ENCODE assay signal across 38 cellular contexts in the genomic region with DNA sequence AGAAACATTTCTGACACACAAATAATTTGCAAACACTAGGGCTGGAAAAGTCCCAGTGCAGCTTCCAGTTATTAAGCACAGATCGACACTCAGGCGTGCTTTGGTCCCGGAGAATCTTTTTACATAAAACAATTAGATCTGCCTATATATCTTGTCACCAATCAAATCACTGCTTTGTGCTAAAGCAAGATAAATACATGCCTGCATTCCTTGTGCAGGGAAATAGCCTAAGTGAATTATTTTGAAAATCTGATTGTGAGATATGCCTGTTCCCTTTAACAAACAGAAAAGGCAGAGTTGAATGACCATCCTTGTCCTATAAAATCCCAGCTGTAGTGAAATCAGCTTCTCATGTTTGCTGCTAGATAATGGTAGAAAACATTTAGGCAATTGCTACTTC.
"Had no signal": no experiment of that assay in that cellular context is flagged by ENCODE, and none has a peak within 500 bp of the region (broad histone marks: within the 10 kb centered on the region; RNA-seq: fewer than 3 reads in every experiment).

No MANE protein-coding gene starts in this region.

- H3K36me3 Mint-ChIP-seq: activated naive CD8-positive, alpha-beta T cell; brain; WTC11 had no signal

- DNase-seq: activated CD4-positive, alpha-beta T cell treated with anti-CD3 and anti-CD28 coated beads for 36 hours; activated CD4-positive, alpha-beta T cell treated with anti-CD3 and anti-CD28 coated beads, Interleukin-2, amount 10 ng/mL, durations not matched to agents 7 days and 5 days; activated CD4-positive, alpha-beta T cell treated with anti-CD3 and anti-CD28 coated beads, Interleukin-2, amount 50 U/mL, for 48 hours; activated CD8-positive, alpha-beta T cell treated with anti-CD3 and anti-CD28 coated beads, Interleukin-2, amount 10 ng/mL, durations not matched to agents 7 days and 5 days; activated gamma-delta T cell treated with Interleukin-2 at 50 U/mL for 16 hours; activated naive CD4-positive, alpha-beta T cell treated with anti-CD3 and anti-CD28 coated beads for 36 hours; activated naive CD8-positive, alpha-beta T cell treated with anti-CD3 and anti-CD28 coated beads, Interleukin-2, amount 50 U/mL, for 24 hours; activated T-cell treated with anti-CD3 and anti-CD28 coated beads, Interleukin-2, amount 50 U/mL, for 4 hours; anterior cingulate cortex; caudate nucleus; Kasumi-1; KG1; MG63; NCI-H1048; NCI-H1105 treated with DMSO at 0.1 percent for 48 hours; NCI-H1436; NCI-H1694; NCI-H1930; NCI-H2081 treated with DMSO at 0.1 percent for 48 hours; NCI-H226; NCI-H446 treated with DMSO at 0.1 percent for 48 hours; NCI-H524; NCI-H748 treated with DMSO at 0.1 percent for 48 hours; NK-92 treated with Interleukin-12 subunit alpha and Interleukin-12 subunit beta, amount 100 ng/mL, for 24 hours; PC-9; SIG-M5 had no signal

- H3K4me3 ChIP-seq: MG63, PC-9 had no signal

- H3K27ac Mint-ChIP-seq: activated CD4-positive, alpha-beta T cell treated with anti-CD3 and anti-CD28 coated beads for 36 hours; activated CD4-positive, alpha-beta T cell treated with anti-CD3 and anti-CD28 coated beads, Interleukin-2, amount 10 ng/mL, durations not matched to agents 7 days and 5 days; activated CD8-positive, alpha-beta T cell treated with anti-CD3 and anti-CD28 coated beads, Interleukin-2, amount 10 ng/mL, durations not matched to agents 7 days and 5 days; activated naive CD4-positive, alpha-beta T cell treated with anti-CD3 and anti-CD28 coated beads for 36 hours; activated naive CD8-positive, alpha-beta T cell; activated naive CD8-positive, alpha-beta T cell treated with anti-CD3 and anti-CD28 coated beads, Interleukin-2, amount 50 U/mL, for 24 hours; activated T-helper 1 cell treated with anti-CD3 and anti-CD28 coated beads, Interleukin-12 subunit alpha, Interleukin-12 subunit beta, Interleukin-2, Interleukin-4 antibody, amounts not matched to agents 30 ng/mL and 10 ng/mL and 1 ng/mL, durations not matched to agents 14 hours and 24 hours and 36 hours; T-helper 1 cell treated with Interleukin-12 subunit alpha and Interleukin-12 subunit beta and Interleukin-4 antibody, amounts not matched to agents 30 μg/mL and 1 μg/mL, for 36 hours; T-helper 2 cell treated with Interferon-gamma antibody and Interleukin-4, amounts not matched to agents 5 μg/mL and 100 μg/mL, for 36 hours; WTC11 had no signal

- FAIRE-seq: bronchial epithelial cell, RCC 7860, TTC549 had no signal

- H3K9me3 Mint-ChIP-seq: activated CD4-positive, alpha-beta T cell treated with anti-CD3 and anti-CD28 coated beads, Interleukin-2, amount 10 ng/mL, durations not matched to agents 7 days and 5 days; activated naive CD4-positive, alpha-beta T cell treated with anti-CD3 and anti-CD28 coated beads for 36 hours; activated naive CD8-positive, alpha-beta T cell treated with anti-CD3 and anti-CD28 coated beads, Interleukin-2, amount 50 U/mL, for 24 hours; brain; T-helper 1 cell treated with Interleukin-12 subunit alpha and Interleukin-12 subunit beta and Interleukin-4 antibody, amounts not matched to agents 30 μg/mL and 1 μg/mL, for 36 hours; T-helper 2 cell treated with Interferon-gamma antibody and Interleukin-4, amounts not matched to agents 5 μg/mL and 100 μg/mL, for 36 hours; WTC11 had no signal

- H3K27me3 ChIP-seq: MG63 had no signal

- H3K36me3 ChIP-seq: MG63 had no signal

- H3K27ac ChIP-seq: PC-9, RWPE1 had no signal

- H3K9me3 ChIP-seq: MG63 had no signal

- H3K27me3 Mint-ChIP-seq: activated naive CD8-positive, alpha-beta T cell treated with anti-CD3 and anti-CD28 coated beads, Interleukin-2, amount 50 U/mL, for 24 hours had no signal

- H3K4me3 Mint-ChIP-seq: activated CD4-positive, alpha-beta T cell treated with anti-CD3 and anti-CD28 coated beads for 36 hours; activated CD4-positive, alpha-beta T cell treated with anti-CD3 and anti-CD28 coated beads, Interleukin-2, amount 10 ng/mL, durations not matched to agents 7 days and 5 days; activated CD8-positive, alpha-beta T cell treated with anti-CD3 and anti-CD28 coated beads, Interleukin-2, amount 10 ng/mL, durations not matched to agents 7 days and 5 days; activated naive CD4-positive, alpha-beta T cell treated with anti-CD3 and anti-CD28 coated beads for 36 hours; activated naive CD8-positive, alpha-beta T cell; activated naive CD8-positive, alpha-beta T cell treated with anti-CD3 and anti-CD28 coated beads, Interleukin-2, amount 50 U/mL, for 24 hours; activated T-cell treated with anti-CD3 and anti-CD28 coated beads, Interleukin-2, amount 50 U/mL, for 4 hours; activated T-helper 1 cell treated with anti-CD3 and anti-CD28 coated beads, Interleukin-12 subunit alpha, Interleukin-12 subunit beta, Interleukin-2, Interleukin-4 antibody, amounts not matched to agents 30 ng/mL and 10 ng/mL and 1 ng/mL, durations not matched to agents 14 hours and 24 hours and 36 hours; brain; T-helper 1 cell treated with Interleukin-12 subunit alpha and Interleukin-12 subunit beta and Interleukin-4 antibody, amounts not matched to agents 30 μg/mL and 1 μg/mL, for 36 hours; T-helper 2 cell treated with Interferon-gamma antibody and Interleukin-4, amounts not matched to agents 5 μg/mL and 100 μg/mL, for 36 hours; WTC11 had no signal

- ATAC-seq: activated CD4-positive, alpha-beta T cell treated with anti-CD3 and anti-CD28 coated beads for 36 hours; activated CD4-positive, CD25-positive, alpha-beta regulatory T cell treated with anti-CD3 and anti-CD28 coated beads, Interleukin-2, amount 50 U/mL, for 24 hours; activated CD8-positive, alpha-beta T cell treated with anti-CD3 and anti-CD28 coated beads, Interleukin-2, amount 10 ng/mL, durations not matched to agents 7 days and 5 days; activated naive CD8-positive, alpha-beta T cell treated with anti-CD3 and anti-CD28 coated beads, Interleukin-2, amount 50 U/mL, for 24 hours; activated T-cell treated with anti-CD3 and anti-CD28 coated beads, Interleukin-2, amount 50 U/mL, for 4 hours; Right ventricle myocardium inferior; WTC11 had no signal
